In genomic region chr3:33299395-33300081, GRCh38 we compare ENCODE assay signal across 12 cellular contexts. TPM values are rescaled to one million over a fixed set of nuclear protein-coding genes. Genes with fewer than 3 reads are reported as not detected.
DNase-seq lines count a peak whose midpoint lies in the region; ATAC-seq and TF ChIP-seq lines count a peak whose summit lies in the region.
"Had no signal": no experiment of that assay in that cellular context is flagged by ENCODE, and none has a peak within 500 bp of the region (broad histone marks: within the 10 kb centered on the region; RNA-seq: fewer than 3 reads in every experiment).

No MANE protein-coding gene starts in this region.

- no peak overlapping the region for H3K4me3 ChIP-seq in tibial nerve
- H3K4me3 ChIP-seq in transverse colon = no peak overlapping the region
- H3K4me3 ChIP-seq: cardiac muscle cell, heart left ventricle, skin epidermis had no signal

- peak; percentile 67 for ATAC-seq in foreskin keratinocyte

- in situ Hi-C loops in transverse colon (cut with MboI; ENCODE audit: low pct_ligation_motif_present in 1 of 4, low pct_unique_long_range_greater_than_20kb in 1 of 4, low sequenced_read_pairs in 3 of 4) = no loop called here

- H3K9me3 ChIP-seq in tibial nerve = no peaks in the 10 kb centered on the region
- H3K9me3 ChIP-seq in transverse colon = peaks cover 0 to 4% of the 10 kb centered on the region in 2 donors

- TF ChIP-seq CTCF in foreskin keratinocyte (conservative IDR thresholded peaks at IDR 0.05) (no peak), tibial nerve (IDR thresholded peaks at IDR 0.05) (no peak), transverse colon (IDR thresholded peaks at IDR 0.05) (no peak)

- DNase-seq in HCEC 1CT = peak; percentile 88
- peak; percentile 48 to 83 for DNase-seq in SW 1271 (lab: John Stamatoyannopoulos, UW)
- peak; percentile 75 to 86 for DNase-seq in foreskin keratinocyte
- no peak for DNase-seq in tibial nerve (ENCODE audit: low spot score in 2 of 2)
- no peak for DNase-seq in stimulated activated CD4-positive, alpha-beta T cell treated with anti-CD3 and anti-CD28 coated beads, Interleukin-15, amount 100 ng/mL, for 24 hours
- DNase-seq in NCI-H82 treated with DMSO at 0.1 percent for 48 hours (lab: John Stamatoyannopoulos, UW; ENCODE audit: unreplicated experiment) = no peak
- no peak for DNase-seq in amygdala (lab: John Stamatoyannopoulos, UW)
- DNase-seq in transverse colon = no peak
- DNase-seq: heart left ventricle, NCI-H1092 treated with DMSO at 0.1 percent for 48 hours had no signal

- no peaks in the 10 kb centered on the region for H3K27me3 ChIP-seq in foreskin keratinocyte
- H3K27me3 ChIP-seq in tibial nerve = no peaks in the 10 kb centered on the region
- no peaks in the 10 kb centered on the region for H3K27me3 ChIP-seq in transverse colon
- H3K27me3 ChIP-seq: cardiac muscle cell, heart left ventricle had no signal

- no peaks in the 10 kb centered on the region for H3K36me3 ChIP-seq in tibial nerve
- no peaks in the 10 kb centered on the region for H3K36me3 ChIP-seq in transverse colon
- H3K36me3 ChIP-seq: cardiac muscle cell, heart left ventricle had no signal

- WGBS in tibial nerve, 2 donors = 51 to 69% methylated on average over 3 of the region's 3 CpGs
- 91 to 96% methylated on average over 3 of the region's 3 CpGs for WGBS in transverse colon (ENCODE audit: low coverage in 1 of 2), 2 donors

- H3K27ac ChIP-seq in foreskin keratinocyte = peak overlapping the region; percentile 78
- H3K27ac ChIP-seq in tibial nerve = peak overlapping the region in 3 of 4 donors; percentile 58 to 71 (median 60)
- H3K27ac ChIP-seq in transverse colon = peak overlapping the region in 1 of 4 donors; percentile 35
- H3K27ac ChIP-seq: cardiac muscle cell, heart left ventricle had no signal

- no peak for TF ChIP-seq POLR2A in tibial nerve (IDR thresholded peaks at IDR 0.05)
- TF ChIP-seq POLR2A in transverse colon (IDR thresholded peaks at IDR 0.05) = no peak

- intact Hi-C loops in transverse colon (cut with DNase I; ENCODE audit: low total_unique reads) = no loop called here

- TF ChIP-seq EP300 in tibial nerve (IDR thresholded peaks at IDR 0.05) (no peak), transverse colon (IDR thresholded peaks at IDR 0.05; ENCODE audit: low read depth) (no peak)

- peaks cover 22% of the 10 kb centered on the region for H3K4me1 ChIP-seq in foreskin keratinocyte
- H3K4me1 ChIP-seq in tibial nerve = no peaks in the 10 kb centered on the region
- H3K4me1 ChIP-seq in transverse colon = no peaks in the 10 kb centered on the region
- H3K4me1 ChIP-seq: heart left ventricle had no signal

RNA-seq across cellular contexts. Expression of gene FBXL2, which starts 22.3 kb away (rescaled TPM):
- 10.8 and 14.7 TPM in 2 replicates for total RNA-seq in foreskin keratinocyte
- 7.2 and 7.4 TPM in 2 replicates for polyA plus RNA-seq in foreskin keratinocyte
- total RNA-seq in tibial nerve = 10 to 100 TPM; 14.7 to 21.2 (median 17.2) TPM
- total RNA-seq in transverse colon = 1 to 10 TPM; 1.6 to 3.0 (median 2.6) TPM

Comparison
In these comparisons a context has a peak if more than half of its experiments do, and no peak if none do; other contexts are left out.
1. DNase-seq: peak in HCEC 1CT (single experiment), SW 1271 (2 of 2) and foreskin keratinocyte (2 of 2); none in tibial nerve (0 of 2), stimulated activated CD4-positive, alpha-beta T cell treated with anti-CD3 and anti-CD28 coated beads, Interleukin-15, amount 100 ng/mL, for 24 hours (single experiment), NCI-H82 treated with DMSO at 0.1 percent for 48 hours (single experiment), amygdala (0 of 56) and transverse colon (single experiment).